7 cellular contexts compared by ENCODE assay signal in genomic region chr21:45644041-45644906, GRCh38. TPM values are rescaled to one million over a fixed set of nuclear protein-coding genes. Genes with fewer than 3 reads are reported as not detected.
A peak's percentile ranks its signal among the peaks of the same experiment; 100 is the strongest.
DNase-seq lines count a peak whose midpoint lies in the region; ATAC-seq and TF ChIP-seq lines count a peak whose summit lies in the region.

No MANE protein-coding gene starts in this region.

- DNase-seq in GM12864 (ENCODE audit: low read depth) (no peak), NB4 (ENCODE audit: low read depth) (peak; percentile 54), MCF 10A (ENCODE audit: unreplicated experiment) (peak; percentile 17), kidney glomerular epithelial cell (lab: John Stamatoyannopoulos, UW) (no peak), SW 1271 (lab: John Stamatoyannopoulos, UW) (no peak)
- DNase-seq in naive thymus-derived CD4-positive, alpha-beta T cell = peak in 3 of 9 donors; percentile 24 to 54 (median 35)

- no peaks in the 10 kb centered on the region for H3K27me3 Mint-ChIP-seq in MCF 10A (ENCODE audit: insufficient read depth, unreplicated experiment)
- peaks cover 0 to 19% (median 6%) of the 10 kb centered on the region in 5 donors for H3K27me3 Mint-ChIP-seq in naive thymus-derived CD4-positive, alpha-beta T cell

- peak overlapping the region; percentile 57 for H3K27ac ChIP-seq in naive thymus-derived CD4-positive, alpha-beta T cell (ENCODE audit: low read depth, low read length)

- H3K36me3 ChIP-seq in naive thymus-derived CD4-positive, alpha-beta T cell (ENCODE audit: control insufficient read depth in 2 of 3, insufficient read depth in 3 of 3, low read length in 3 of 3) = no peaks in the 10 kb centered on the region

- CTCF ChIA-PET in MCF 10A (lab: Yijun Ruan, JAX) = no interaction called here
- CTCF ChIA-PET in naive thymus-derived CD4-positive, alpha-beta T cell (lab: Charles Lee) = no interaction called here

- H3K27ac Mint-ChIP-seq in MCF 10A (ENCODE audit: low read depth, unreplicated experiment) = no peak overlapping the region
- H3K27ac Mint-ChIP-seq in naive thymus-derived CD4-positive, alpha-beta T cell = peak overlapping the region in 7 of 9 donors; percentile 25 to 84 (median 74)

- peaks cover 7% of the 10 kb centered on the region for H3K9me3 Mint-ChIP-seq in MCF 10A (ENCODE audit: unreplicated experiment)
- H3K9me3 Mint-ChIP-seq in naive thymus-derived CD4-positive, alpha-beta T cell = peaks cover 0 to 15% (median 4%) of the 10 kb centered on the region in 11 donors

- no peak for ATAC-seq in naive thymus-derived CD4-positive, alpha-beta T cell
- no peak for ATAC-seq in HG03565 (IDR thresholded peaks at IDR 0.05; ENCODE audit: unreplicated experiment)

- H3K4me3 ChIP-seq in GM12864 (ENCODE audit: low read depth, low read length) (peak overlapping the region; percentile 50), NB4 (ENCODE audit: low read depth, low read length) (peak overlapping the region; percentile 49)
- H3K4me3 ChIP-seq in naive thymus-derived CD4-positive, alpha-beta T cell (ENCODE audit: low read length) = no peak overlapping the region

- TSS peak; percentile 55 for BruUV-seq in MCF 10A (replicated peaks; lab: Mats Ljungman, UMichigan)

- no peaks in the 10 kb centered on the region for H3K9me3 ChIP-seq in naive thymus-derived CD4-positive, alpha-beta T cell (ENCODE audit: control insufficient read depth in 2 of 3, low read length in 3 of 3)

- peaks cover 6% of the 10 kb centered on the region for H3K4me1 Mint-ChIP-seq in MCF 10A (ENCODE audit: insufficient read depth, unreplicated experiment)
- H3K4me1 Mint-ChIP-seq in naive thymus-derived CD4-positive, alpha-beta T cell = peaks cover 6 to 41% (median 31%) of the 10 kb centered on the region in 7 donors

- no peak for TF ChIP-seq POLR2A in NB4 (IDR thresholded peaks at IDR 0.05; ENCODE audit: extremely low read depth, insufficient read length)

- H3K4me1 ChIP-seq in naive thymus-derived CD4-positive, alpha-beta T cell (ENCODE audit: control insufficient read depth in 2 of 2, insufficient read depth in 2 of 2, low read length in 2 of 2) = peaks cover 6 to 36% of the 10 kb centered on the region in 2 donors

- H3K4me3 Mint-ChIP-seq in MCF 10A (ENCODE audit: unreplicated experiment) = peak overlapping the region; percentile 65
- peak overlapping the region; percentile 74 to 86 (median 81) for H3K4me3 Mint-ChIP-seq in naive thymus-derived CD4-positive, alpha-beta T cell

- intact Hi-C loops in MCF 10A (cut with micrococcal nuclease) = loop anchor here (2.0 to 5.0 kb wide), 2 partner anchors 55 to 103 kb away; no protein-coding TSS in a partner anchor
- intact Hi-C loops in naive thymus-derived CD4-positive, alpha-beta T cell (cut with micrococcal nuclease) = loop anchor here (2.0 to 10.0 kb wide), 9 partner anchors 61 to 1307 kb away; partner anchors contain the start of genes LSS (in 2 of the 2), CFAP410 (in 1 of the 2), COL6A1 (in 1 of the 2) and ITGB2 (in 1 of the 2)

- POLR2A ChIA-PET in MCF 10A (lab: Yijun Ruan, JAX) = interaction anchor here (0.8 kb wide), 1 partner anchor 220 kb away, joined by 5 read pairs; no protein-coding TSS in a partner anchor
- POLR2A ChIA-PET in naive thymus-derived CD4-positive, alpha-beta T cell (lab: Charles Lee) = no interaction called here

- H3K27me3 ChIP-seq in naive thymus-derived CD4-positive, alpha-beta T cell (ENCODE audit: control insufficient read depth in 2 of 2, insufficient read depth in 2 of 2, low read length in 2 of 2) = peaks cover 0 to 16% of the 10 kb centered on the region in 2 donors

- no peaks in the 10 kb centered on the region for H3K36me3 Mint-ChIP-seq in MCF 10A (ENCODE audit: insufficient read depth, unreplicated experiment)
- H3K36me3 Mint-ChIP-seq in naive thymus-derived CD4-positive, alpha-beta T cell = peaks cover 4 to 16% (median 5%) of the 10 kb centered on the region in 5 donors

- no peak for TF ChIP-seq CTCF in GM12864 (IDR thresholded peaks at IDR 0.05; ENCODE audit: low read depth, low read length, missing control alignments)
- TF ChIP-seq CTCF in NB4 (IDR thresholded peaks at IDR 0.05; ENCODE audit: low read depth, low read length) = no peak
- TF ChIP-seq CTCF in MCF 10A (IDR thresholded peaks at IDR 0.05; ENCODE audit: unreplicated experiment) = no peak

RNA-seq across cellular contexts. Expression of gene PCBP3, which starts 0.7 kb away (rescaled TPM):
- total RNA-seq in MCF 10A (2022) = 3.7 and 6.6 TPM in 2 replicates
- total RNA-seq in naive thymus-derived CD4-positive, alpha-beta T cell = 1 to 10 TPM; 1.2 to 5.2 (median 4.0) TPM
- polyA plus RNA-seq in naive thymus-derived CD4-positive, alpha-beta T cell = 1 to 10 TPM; 1.5 to 1.6 TPM

Comparison
In these comparisons a context has a peak if more than half of its experiments do, and no peak if none do; other contexts are left out.
1. DNase-seq: peak in NB4 (single experiment) and MCF 10A (single experiment); none in GM12864 (single experiment), kidney glomerular epithelial cell (single experiment) and SW 1271 (0 of 2).